28 cellular contexts compared by ENCODE assay signal in the genomic region with DNA sequence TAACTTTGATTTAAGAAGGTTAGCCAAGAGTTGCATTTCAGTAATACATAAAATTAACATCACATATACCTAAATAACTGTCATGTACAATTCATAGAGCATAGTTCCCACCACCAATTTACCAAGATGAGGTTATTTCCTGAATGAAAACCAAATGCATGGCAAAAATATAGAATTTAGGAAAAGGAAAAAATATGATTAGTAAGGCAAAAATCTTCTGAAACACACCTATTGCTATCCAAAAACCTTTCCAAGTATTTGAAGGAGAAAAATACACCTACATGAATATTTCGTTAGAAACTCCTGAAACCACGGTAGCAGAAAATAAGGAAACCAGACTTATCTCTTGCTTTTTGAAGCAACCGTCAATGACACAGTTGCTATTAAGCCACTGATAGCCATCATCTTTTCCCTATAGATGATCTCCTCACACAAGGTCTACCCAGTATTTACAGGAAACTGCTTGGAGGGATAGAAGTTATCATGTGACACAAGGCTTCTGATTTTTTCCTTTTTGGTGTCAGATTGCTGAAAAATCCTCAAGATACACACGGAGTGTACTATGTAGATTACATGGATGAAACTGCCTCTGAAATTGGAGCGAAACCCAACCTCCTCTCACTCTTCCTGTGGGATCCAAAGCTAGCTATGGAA.
"Had no signal": no experiment of that assay in that cellular context is flagged by ENCODE, and none has a peak within 500 bp of the region (broad histone marks: within the 10 kb centered on the region; RNA-seq: fewer than 3 reads in every experiment).

No MANE protein-coding gene starts in this region.

- H3K27me3 ChIP-seq: esophagus squamous epithelium, heart right ventricle, left lung had no signal

- H3K27ac Mint-ChIP-seq: dendritic cell treated with granulocyte-macrophage colony-stimulating factor and Interleukin-4, amounts not matched to agents 40 ng/mL and 50 ng/mL, for 4 days; effector memory CD8-positive, alpha-beta T cell; endodermal cell; mesothelial cell of epicardium; naive B cell; naive thymus-derived CD8-positive, alpha-beta T cell had no signal

- H3K36me3 ChIP-seq: esophagus squamous epithelium, gastrocnemius medialis, heart right ventricle, left lung, lower lobe of right lung had no signal

- H3K27me3 Mint-ChIP-seq: dendritic cell treated with granulocyte-macrophage colony-stimulating factor and Interleukin-4, amounts not matched to agents 40 ng/mL and 50 ng/mL, for 4 days had no signal

- DNase-seq: cortex of kidney; effector CD8-positive, alpha-beta T cell; effector memory CD8-positive, alpha-beta T cell; endodermal cell; erythroblast; esophagus squamous epithelium; foreskin fibroblast; foreskin melanocyte; gastrocnemius medialis; glutamatergic neuron; head of caudate nucleus; heart right ventricle; hippocampal formation; left cardiac atrium; left lung; left ventricle myocardium superior; lower lobe of right lung; mesenchymal stem cell; mucosa of descending colon; naive B cell; naive thymus-derived CD8-positive, alpha-beta T cell had no signal

- ATAC-seq: effector memory CD8-positive, alpha-beta T cell; esophagus mucosa; gastrocnemius medialis; heart right ventricle; left cardiac atrium; left lung; left ventricle myocardium superior; lower lobe of right lung; mucosa of descending colon; naive thymus-derived CD8-positive, alpha-beta T cell had no signal

- H3K4me1 Mint-ChIP-seq: endodermal cell; mesothelial cell of epicardium; naive B cell; naive thymus-derived CD8-positive, alpha-beta T cell had no signal

- H3K9me3 ChIP-seq: esophagus squamous epithelium, gastrocnemius medialis, heart right ventricle, left lung, lower lobe of right lung, mucosa of descending colon had no signal

- FAIRE-seq: endometrium, islet of Langerhans, keratinocyte had no signal

- H3K9me3 Mint-ChIP-seq: dendritic cell treated with granulocyte-macrophage colony-stimulating factor and Interleukin-4, amounts not matched to agents 40 ng/mL and 50 ng/mL, for 4 days; effector memory CD8-positive, alpha-beta T cell; endodermal cell; mesothelial cell of epicardium; naive thymus-derived CD8-positive, alpha-beta T cell had no signal

- H3K27ac ChIP-seq: epithelial cell of prostate, esophagus squamous epithelium, gastrocnemius medialis, heart right ventricle, left lung, lower lobe of right lung had no signal

- H3K36me3 Mint-ChIP-seq: mesothelial cell of epicardium; naive B cell; naive thymus-derived CD8-positive, alpha-beta T cell had no signal

- H3K4me3 ChIP-seq: esophagus squamous epithelium, gastrocnemius medialis, heart right ventricle, left lung, lower lobe of right lung, mucosa of descending colon had no signal

- H3K4me3 Mint-ChIP-seq: dendritic cell treated with granulocyte-macrophage colony-stimulating factor and Interleukin-4, amounts not matched to agents 40 ng/mL and 50 ng/mL, for 4 days; effector memory CD8-positive, alpha-beta T cell; endodermal cell; mesothelial cell of epicardium; naive B cell; naive thymus-derived CD8-positive, alpha-beta T cell had no signal

- H3K4me1 ChIP-seq: gastrocnemius medialis, left lung, lower lobe of right lung had no signal
